ENCODE assay signal across 1 cellular context in the genomic region with DNA sequence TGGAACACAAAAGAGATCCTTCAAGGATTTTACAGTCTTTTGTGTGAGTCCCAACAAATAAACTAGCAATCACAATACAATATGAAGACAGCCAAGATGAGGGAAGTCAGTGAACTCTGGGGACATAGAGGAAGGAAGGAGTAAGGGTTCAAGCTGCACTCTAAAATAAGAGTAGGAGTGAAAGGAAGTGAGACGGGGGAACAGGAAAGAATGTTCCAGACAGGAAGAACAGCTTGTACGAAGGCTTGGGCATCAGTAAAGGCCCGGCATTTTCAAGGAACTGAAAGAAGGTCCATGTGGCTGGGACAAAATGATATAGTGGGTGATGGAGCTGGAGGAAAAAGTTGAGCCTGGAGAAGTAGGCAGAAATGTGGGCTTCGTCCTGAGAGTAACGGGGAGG.
TF ChIP-seq lines count a peak whose summit lies in the region.

No MANE protein-coding gene starts in this region.

TF ChIP-seq in endothelial cell of umbilical vein, 7 proteins besides CTCF, POLR2A, EP300 and RAD21:
- TF ChIP-seq JUN (IDR thresholded peaks at IDR 0.05; ENCODE audit: borderline replicate concordance, insufficient read depth, insufficient read length, low read depth) (no peak), POLR2AphosphoS5 (IDR thresholded peaks at IDR 0.05; ENCODE audit: insufficient read depth, low read depth, low read length) (no peak), EZH2 (IDR thresholded peaks at IDR 0.05; ENCODE audit: borderline replicate concordance, low read depth, low read length, severe bottlenecking) (no peak), MYC (IDR thresholded peaks at IDR 0.05; ENCODE audit: low read depth, low read length) (no peak), FOS (IDR thresholded peaks at IDR 0.05; ENCODE audit: borderline replicate concordance, insufficient read depth, low read length) (no peak), GATA2 (IDR thresholded peaks at IDR 0.05; ENCODE audit: insufficient read depth, insufficient read length, low read depth, low read length) (no peak)
- TF ChIP-seq, protein P1, sequence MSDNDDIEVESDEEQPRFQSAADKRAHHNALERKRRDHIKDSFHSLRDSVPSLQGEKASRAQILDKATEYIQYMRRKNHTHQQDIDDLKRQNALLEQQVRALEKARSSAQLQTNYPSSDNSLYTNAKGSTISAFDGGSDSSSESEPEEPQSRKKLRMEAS (IDR thresholded peaks at IDR 0.05; ENCODE audit: insufficient read depth, insufficient read length), result no peak
